19 cellular contexts compared by ENCODE assay signal in the genomic region with DNA sequence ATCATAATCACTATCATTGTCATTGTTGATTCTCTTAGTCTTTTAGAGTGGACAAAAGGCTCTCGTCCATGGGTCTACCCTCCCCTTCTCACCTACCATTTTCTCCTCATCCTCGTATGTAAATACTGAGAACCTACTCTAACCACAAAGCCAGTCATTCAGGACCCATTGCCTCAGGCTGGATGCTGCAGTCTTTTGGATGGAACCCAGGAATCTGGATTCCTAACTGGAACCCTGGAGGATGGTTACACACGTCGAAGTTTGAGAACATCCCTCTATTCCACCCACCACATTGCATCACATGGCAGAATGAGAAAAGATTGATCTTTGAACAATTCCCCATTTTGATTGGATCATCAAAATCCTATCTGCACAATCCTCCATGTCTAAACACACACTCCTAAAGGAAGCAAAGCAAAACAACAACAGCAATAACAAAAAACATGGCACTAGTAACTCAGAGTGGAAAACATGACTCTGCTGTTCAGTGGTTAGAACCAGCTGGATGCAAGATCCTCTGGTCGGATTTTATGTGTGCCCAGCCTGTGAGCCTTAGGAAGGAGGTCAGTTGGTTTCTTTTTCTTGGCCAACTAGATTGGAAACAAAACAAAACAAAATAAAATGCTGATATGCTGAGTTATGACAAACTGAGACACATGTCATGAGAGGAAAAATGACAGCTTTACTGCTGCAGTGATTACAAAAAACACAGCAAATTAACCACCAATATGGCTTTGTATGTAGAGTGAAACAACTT. TPM values are rescaled to one million over a fixed set of nuclear protein-coding genes. Genes with fewer than 3 reads are reported as not detected.
DNase-seq lines count a peak whose midpoint lies in the region; ATAC-seq, FAIRE-seq and TF ChIP-seq lines count a peak whose summit lies in the region.
"Had no signal": no experiment of that assay in that cellular context is flagged by ENCODE, and none has a peak within 500 bp of the region (broad histone marks: within the 10 kb centered on the region; RNA-seq: fewer than 3 reads in every experiment).

No MANE protein-coding gene starts in this region.

- no peak overlapping the region for H3K4me3 Mint-ChIP-seq in CD4-positive, alpha-beta memory T cell
- H3K4me3 Mint-ChIP-seq: B cell; CD4-positive, CD25-positive, alpha-beta regulatory T cell; H9 had no signal

- TF ChIP-seq EP300 in HepG2 (IDR thresholded peaks at IDR 0.05; ENCODE audit: low read depth in 2 of 2, low read length in 2 of 2) (no peak), HepG2 (CRISPR knock-in tag; IDR thresholded peaks at IDR 0.05; ENCODE audit: borderline replicate concordance) (no peak), GM12878 (IDR thresholded peaks at IDR 0.05; ENCODE audit: borderline replicate concordance in 1 of 2, control insufficient read depth in 1 of 2, low read depth in 2 of 2, low read length in 2 of 2) (no peak)

- no peak overlapping the region for H3K9ac ChIP-seq in HepG2 (ENCODE audit: insufficient read depth, low read depth, low read length)
- H3K9ac ChIP-seq in MM.1S (ENCODE audit: low read length) = no peak overlapping the region
- H3K9ac ChIP-seq in GM12878 (ENCODE audit: control insufficient read depth, insufficient read depth, low read length) = no peak overlapping the region
- H3K9ac ChIP-seq: BLaER1 treated with 17β-estradiol and CSF1 and Interleukin-3, amounts not matched to agents 10 nM and 100 nM had no signal

- BruUV-seq in HepG2 (replicated peaks; lab: Mats Ljungman, UMichigan) = no TSS peak
- BruUV-seq in GM12878 (replicated peaks; lab: Mats Ljungman, UMichigan) = no TSS peak

- SMC1A ChIA-PET in GM12878 (lab: Charles Lee; ENCODE audit: uncharacterized antibody, unreplicated experiment) = interaction anchor here (0.9 to 5.8 kb wide), 6 partner anchors 9 to 28 kb away, joined by 3 to 42 read pairs (median 5); no protein-coding TSS in a partner anchor

- ATAC-seq in HepG2 = no peak
- no peak for ATAC-seq in right lobe of liver
- ATAC-seq in GM12878 = no peak
- no peak for ATAC-seq in aorta (ENCODE audit: low FRiP score)
- ATAC-seq: K562 had no signal

- H3K36me3 Mint-ChIP-seq in CD4-positive, alpha-beta memory T cell = peaks cover 3 to 18% of the 10 kb centered on the region in 2 donors
- H3K36me3 Mint-ChIP-seq: CD4-positive, CD25-positive, alpha-beta regulatory T cell had no signal

- H3K27ac ChIP-seq in HepG2 (ENCODE audit: extremely low read length, insufficient read depth, low read length) (no peak overlapping the region), right lobe of liver (no peak overlapping the region), MM.1S (ENCODE audit: low read length) (no peak overlapping the region), GM12878 (ENCODE audit: control insufficient read depth, insufficient read depth) (no peak overlapping the region), aorta (ENCODE audit: low read depth in 1 of 2, low read length in 2 of 2) (no peak overlapping the region)
- no peak overlapping the region for H3K27ac ChIP-seq in CD4-positive, alpha-beta memory T cell (ENCODE audit: low read depth, low read length)
- H3K27ac ChIP-seq: BLaER1 treated with 17β-estradiol and CSF1 and Interleukin-3, amounts not matched to agents 10 nM and 100 nM had no signal

- in situ Hi-C loops in HepG2 (cut with HindIII; ENCODE audit: extremely low pct_ligation_motif_present, low pct_unique_long_range_greater_than_20kb) (no loop called here), GM12878 (cut with MboI) (no loop called here)

- no peak overlapping the region for H3K27ac Mint-ChIP-seq in CD4-positive, alpha-beta memory T cell
- H3K27ac Mint-ChIP-seq: B cell, H9 had no signal

- H4K20me1 ChIP-seq in HepG2 (ENCODE audit: insufficient read depth, low read length) (no peaks in the 10 kb centered on the region), MM.1S (ENCODE audit: insufficient read depth, low read length) (no peaks in the 10 kb centered on the region), GM12878 (ENCODE audit: control insufficient read depth, insufficient read depth) (no peaks in the 10 kb centered on the region)
- H4K20me1 ChIP-seq: BLaER1 treated with 17β-estradiol and CSF1 and Interleukin-3, amounts not matched to agents 10 nM and 100 nM had no signal

- TF ChIP-seq RAD21 in HepG2 (CRISPR knock-in tag; IDR thresholded peaks at IDR 0.05) (no peak), GM12878 (IDR thresholded peaks at IDR 0.05; ENCODE audit: insufficient read depth, low read depth, low read length) (no peak)

- peaks cover 0 to 18% (median 10%) of the 10 kb centered on the region in 4 donors for H3K4me1 Mint-ChIP-seq in CD4-positive, alpha-beta memory T cell

- H3K4me1 ChIP-seq in HepG2 (ENCODE audit: insufficient read depth, low read length) = no peaks in the 10 kb centered on the region
- H3K4me1 ChIP-seq in right lobe of liver = no peaks in the 10 kb centered on the region
- peaks cover 28% of the 10 kb centered on the region for H3K4me1 ChIP-seq in MM.1S (ENCODE audit: low read length)
- H3K4me1 ChIP-seq in GM12878 (ENCODE audit: control insufficient read depth, insufficient read depth, low read length) = no peaks in the 10 kb centered on the region
- no peaks in the 10 kb centered on the region for H3K4me1 ChIP-seq in aorta (ENCODE audit: control insufficient read depth in 1 of 2, insufficient read depth in 2 of 2, low read length in 2 of 2)
- peaks cover 6% of the 10 kb centered on the region for H3K4me1 ChIP-seq in CD4-positive, alpha-beta memory T cell (ENCODE audit: insufficient read depth, low read length)
- H3K4me1 ChIP-seq: Caco-2 had no signal

- no peaks in the 10 kb centered on the region; the same call in 1 of the 2 replicates for H3F3A ChIP-seq in MM.1S (ENCODE audit: insufficient read depth, low read length)

- no peaks in the 10 kb centered on the region for H3K36me3 ChIP-seq in HepG2 (replicated peaks in 1 of 2; ENCODE audit: control insufficient read depth in 1 of 2, insufficient read depth in 2 of 2, low read length in 2 of 2)
- H3K36me3 ChIP-seq in right lobe of liver = no peaks in the 10 kb centered on the region
- no peaks in the 10 kb centered on the region for H3K36me3 ChIP-seq in MM.1S (replicated peaks; ENCODE audit: insufficient read depth, low read length)
- no peaks in the 10 kb centered on the region for H3K36me3 ChIP-seq in GM12878 (ENCODE audit: control insufficient read depth in 2 of 2, insufficient read depth in 2 of 2, low read length in 1 of 2)
- H3K36me3 ChIP-seq in aorta (ENCODE audit: control insufficient read depth in 1 of 2, insufficient read depth in 2 of 2, low read length in 1 of 2) = no peaks in the 10 kb centered on the region
- H3K36me3 ChIP-seq in CD4-positive, alpha-beta memory T cell (ENCODE audit: insufficient read depth, low read length) = no peaks in the 10 kb centered on the region
- H3K36me3 ChIP-seq: BLaER1 treated with 17β-estradiol and CSF1 and Interleukin-3, amounts not matched to agents 10 nM and 100 nM had no signal

- H3K9me3 ChIP-seq in HepG2 (ENCODE audit: low read length) (no peaks in the 10 kb centered on the region), right lobe of liver (no peaks in the 10 kb centered on the region), MM.1S (replicated peaks; ENCODE audit: insufficient read depth, low read length) (no peaks in the 10 kb centered on the region), GM12878 (replicated peaks; ENCODE audit: control insufficient read depth, insufficient read depth, low read length) (no peaks in the 10 kb centered on the region; the same call in 2 of the 3 replicates), aorta (ENCODE audit: control insufficient read depth, low read length) (no peaks in the 10 kb centered on the region)
- H3K9me3 ChIP-seq in CD4-positive, alpha-beta memory T cell (ENCODE audit: control insufficient read depth in 1 of 2, low read length in 2 of 2) = no peaks in the 10 kb centered on the region
- H3K9me3 ChIP-seq: Caco-2 had no signal

- H3K27me3 Mint-ChIP-seq in CD4-positive, alpha-beta memory T cell = peaks cover 2 to 11% of the 10 kb centered on the region in 2 donors

- DNase-seq in HepG2 (ENCODE audit: low spot score) (no peak), right lobe of liver (no peak), MM.1S (no peak), GM12878 (ENCODE audit: low read depth, low spot score) (no peak), aorta (no peak), posterior cingulate gyrus (no peak)
- DNase-seq in CD4-positive, alpha-beta memory T cell = no peak
- DNase-seq: Caco-2; CD4-positive, CD25-positive, alpha-beta regulatory T cell; H9; IMR-90 had no signal

- FAIRE-seq in HepG2 (lab: Jason Lieb, UNC) (no peak), GM12878 (lab: Jason Lieb, UNC) (no peak)
- FAIRE-seq: D721Med, G401.6, GM12892, H1, K562 had no signal

- H3K79me2 ChIP-seq in HepG2 (ENCODE audit: insufficient read depth, low read length) (no peaks in the 10 kb centered on the region), MM.1S (ENCODE audit: low read length) (no peaks in the 10 kb centered on the region), GM12878 (ENCODE audit: control insufficient read depth, insufficient read depth, low read length) (no peaks in the 10 kb centered on the region)

- CTCF ChIA-PET in HepG2 (lab: Yijun Ruan, JAX; ENCODE audit: low intra/inter-chr PET ratio, low total read pairs) = no interaction called here
- CTCF ChIA-PET in GM12878 (lab: Yijun Ruan, JAX) = interaction anchor here (1.0 to 1.5 kb wide), 5 partner anchors 8 to 22 kb away, joined by 3 read pairs; no protein-coding TSS in a partner anchor
- CTCF ChIA-PET in CD4-positive, alpha-beta memory T cell (lab: Charles Lee; ENCODE audit: partially characterized antibody) = interaction anchor here (0.6 kb wide), 1 partner anchor 145 kb away, joined by 3 read pairs; no protein-coding TSS in a partner anchor

- H2AFZ ChIP-seq in HepG2 (ENCODE audit: low read length) (no peak overlapping the region), MM.1S (ENCODE audit: low read length) (no peak overlapping the region), GM12878 (ENCODE audit: control insufficient read depth, low read depth, low read length) (no peak overlapping the region)

- RAD21 ChIA-PET in GM12878 (lab: Charles Lee; ENCODE audit: unreplicated experiment) = interaction anchor here (0.7 to 1.3 kb wide), 2 partner anchors 9 to 95 kb away, joined by 3 read pairs; no protein-coding TSS in a partner anchor

- TF ChIP-seq CTCF in HepG2 (CRISPR knock-in tag; IDR thresholded peaks at IDR 0.05) (no peak), right lobe of liver (IDR thresholded peaks at IDR 0.05) (no peak), MM.1S (IDR thresholded peaks at IDR 0.05; ENCODE audit: low read length) (no peak), GM12878 (IDR thresholded peaks at IDR 0.05 in 2 of 3, conservative IDR thresholded peaks at IDR 0.05 in 1 of 3; ENCODE audit: control insufficient read depth in 2 of 3, extremely low read depth in 1 of 3, insufficient read depth in 1 of 3, low read depth in 3 of 3, low read length in 3 of 3) (no peak)

- H3K4me3 ChIP-seq in HepG2 (replicated peaks in 1 of 3; ENCODE audit: insufficient read depth in 1 of 3, low read depth in 2 of 3, low read length in 3 of 3) (no peak overlapping the region), right lobe of liver (no peak overlapping the region), MM.1S (ENCODE audit: low read length) (no peak overlapping the region), GM12878 (no peak overlapping the region), aorta (ENCODE audit: low read length in 2 of 2) (no peak overlapping the region)
- H3K4me3 ChIP-seq in CD4-positive, alpha-beta memory T cell (ENCODE audit: low read length in 2 of 2) = no peak overlapping the region
- H3K4me3 ChIP-seq: BLaER1 treated with 17β-estradiol and CSF1 and Interleukin-3, amounts not matched to agents 10 nM and 100 nM; K562 had no signal

- WGBS in HepG2 (ENCODE audit: low lambda C conversion rate) = 2% methylated on average over 5 of the region's 5 CpGs
- WGBS in right lobe of liver (ENCODE audit: insufficient coverage, low coverage, low lambda C conversion rate, missing lambda C conversion rate) = 73% methylated on average over 5 of the region's 5 CpGs
- 36% methylated on average over 5 of the region's 5 CpGs for WGBS in GM12878 (ENCODE audit: insufficient coverage, insufficient replicate concordance, low lambda C conversion rate, missing lambda C conversion rate)
- WGBS in aorta, 2 donors = 68 to 69% methylated on average over 5 of the region's 5 CpGs

- peaks cover 2 to 14% (median 9%) of the 10 kb centered on the region in 8 donors for H3K9me3 Mint-ChIP-seq in CD4-positive, alpha-beta memory T cell

- H3K4me2 ChIP-seq in HepG2 (ENCODE audit: low read depth, low read length) (no peak overlapping the region), MM.1S (ENCODE audit: low read depth, low read length) (peak overlapping the region; percentile 22; the same call in 1 of the 2 replicates), GM12878 (ENCODE audit: control insufficient read depth, insufficient read depth) (no peak overlapping the region)

- intact Hi-C loops in HepG2 (cut with micrococcal nuclease; ENCODE audit: unreplicated experiment) = no loop called here
- intact Hi-C loops in right lobe of liver (cut with DNase I) = no loop called here
- intact Hi-C loops in GM12878 (cut with micrococcal nuclease; ENCODE audit: unreplicated experiment) = loop anchor here (10.0 kb wide), 1 partner anchor 145 kb away; no protein-coding TSS in a partner anchor
- intact Hi-C loops in aorta (cut with DNase I) = no loop called here
- intact Hi-C loops in posterior cingulate gyrus (cut with DNase I) = no loop called here
- intact Hi-C loops in CD4-positive, alpha-beta memory T cell (cut with micrococcal nuclease) = loop anchor here (10.0 kb wide), 1 partner anchor 605 kb away; no protein-coding TSS in a partner anchor

- POLR2A ChIA-PET in HepG2 (lab: Yijun Ruan, JAX) = no interaction called here
- POLR2A ChIA-PET in GM12878 (lab: Charles Lee) = no interaction called here
- POLR2A ChIA-PET in CD4-positive, alpha-beta memory T cell (lab: Charles Lee; ENCODE audit: partially characterized antibody) = no interaction called here

- H3K27me3 ChIP-seq in HepG2 (ENCODE audit: control insufficient read depth in 1 of 2, insufficient read depth in 2 of 2, low read length in 2 of 2) (no peaks in the 10 kb centered on the region; a peak in 1 of 5 replicates), right lobe of liver (no peaks in the 10 kb centered on the region), MM.1S (replicated peaks; ENCODE audit: insufficient read depth, low read length) (no peaks in the 10 kb centered on the region), GM12878 (replicated peaks in 1 of 2; ENCODE audit: control insufficient read depth in 2 of 2, insufficient read depth in 2 of 2, low read length in 1 of 2) (no peaks in the 10 kb centered on the region), aorta (ENCODE audit: control insufficient read depth in 1 of 2, insufficient read depth in 2 of 2, low read length in 1 of 2) (peaks cover 0 to 2% of the 10 kb centered on the region in 2 donors)
- H3K27me3 ChIP-seq in CD4-positive, alpha-beta memory T cell (ENCODE audit: insufficient read depth, low read length) = no peaks in the 10 kb centered on the region
- H3K27me3 ChIP-seq: BLaER1 treated with 17β-estradiol and CSF1 and Interleukin-3, amounts not matched to agents 10 nM and 100 nM had no signal

- TF ChIP-seq POLR2A in HepG2 (IDR thresholded peaks at IDR 0.05; ENCODE audit: insufficient read depth in 1 of 2, low read depth in 2 of 2, low read length in 2 of 2) = no peak
- TF ChIP-seq POLR2A in right lobe of liver (IDR thresholded peaks at IDR 0.05) = no peak
- TF ChIP-seq POLR2A in GM12878 (IDR thresholded peaks at IDR 0.05; ENCODE audit: low read depth, low read length) = no peak

- H3K9me2 ChIP-seq in MM.1S (replicated peaks; ENCODE audit: insufficient read depth, low read length) = no peaks in the 10 kb centered on the region; the same call in 1 of the 2 replicates

RNA-seq across cellular contexts. Expression of a gene that starts 38.0 kb away (rescaled TPM):
- total RNA-seq in HepG2 (2016; rRNA removed; fragmentation: Illumina TruSeq; extraction: Trizol) = not detected in 2 replicates
- under 0.01 TPM in 1 of 2 replicates, not detected in the other for total RNA-seq in HepG2 (2016; cell fraction: cytosol; rRNA removed; fragmentation: Illumina TruSeq; extraction: Trizol; ENCODE audit: low read depth)
- total RNA-seq in HepG2 (2016; cell fraction: insoluble cytoplasmic fraction; rRNA removed; fragmentation: Illumina TruSeq; extraction: Trizol) = not detected in 2 replicates
- total RNA-seq in HepG2 (2016; cell fraction: membrane; rRNA removed; fragmentation: Illumina TruSeq; extraction: Trizol) = not detected in 2 replicates
- not detected in 2 replicates for total RNA-seq in HepG2 (2016; cell fraction: nucleus; rRNA removed; fragmentation: Illumina TruSeq; extraction: Trizol)
- polyA plus RNA-seq in HepG2 (2011; rRNA removed) = 0.01 and 0.13 TPM in 2 replicates
- 0.01 and 0.13 TPM in 2 replicates for polyA plus RNA-seq in HepG2 (2011; cell fraction: cytosol; rRNA removed)
- 0.13 and 0.55 TPM in 2 replicates for polyA plus RNA-seq in HepG2 (2011; cell fraction: nucleus; rRNA removed)
- polyA plus RNA-seq in HepG2 (2012) = 0.21 and 0.42 TPM in 2 replicates
- polyA plus RNA-seq in HepG2 (2016; cell fraction: cytosol; fragmentation: Illumina TruSeq; extraction: Trizol; ENCODE audit: low read depth) = not detected in 2 replicates
- 0.08 TPM in 1 of 2 replicates, not detected in the other for polyA plus RNA-seq in HepG2 (2016; cell fraction: insoluble cytoplasmic fraction; fragmentation: Illumina TruSeq; extraction: Trizol; ENCODE audit: low read depth)
- not detected in 2 replicates for polyA plus RNA-seq in HepG2 (2016; cell fraction: membrane; fragmentation: Illumina TruSeq; extraction: Trizol; ENCODE audit: low read depth)
- polyA plus RNA-seq in HepG2 (2016; cell fraction: nucleus; fragmentation: Illumina TruSeq; extraction: Trizol; ENCODE audit: insufficient read depth, low read depth) = not detected in 2 replicates
- 0.32 and 3.2 TPM in 2 replicates for polyA minus RNA-seq in HepG2 (2011; rRNA and poly(A)+ RNA removed; ENCODE audit: low replicate concordance)
- 0.18 and 0.30 TPM in 2 replicates for polyA minus RNA-seq in HepG2 (2011; cell fraction: cytosol; rRNA and poly(A)+ RNA removed)
- polyA minus RNA-seq in HepG2 (2011; cell fraction: nucleus; rRNA and poly(A)+ RNA removed) = 0.52 and 1.7 TPM in 2 replicates
- total RNA-seq in right lobe of liver = 10 to 100 TPM; 14.2 to 28.1 (median 21.0) TPM
- total RNA-seq in GM12878 (2013; cell fraction: nucleolus; rRNA removed) = 11.4 and 14.3 TPM in 2 replicates
- total RNA-seq in GM12878 (2014; rRNA removed) = 0.06 and 0.22 TPM in 2 replicates
- 0.18 TPM in 2 replicates for total RNA-seq in GM12878 (2014; rRNA removed; fragmentation: Illumina TruSeq; extraction: Trizol)
- 0.27 and 0.36 TPM in 2 replicates for total RNA-seq in GM12878 (2021)
- not detected for polyA plus RNA-seq in GM12878 (2011; ENCODE audit: low read depth)
- polyA plus RNA-seq in GM12878 (2011; rRNA removed) = 0.61 and 0.86 TPM in 2 replicates
- 0.59 and 0.69 TPM in 2 replicates for polyA plus RNA-seq in GM12878 (2011; cell fraction: cytosol; rRNA removed)
- polyA plus RNA-seq in GM12878 (2011; cell fraction: nucleus; rRNA removed) = 1.2 and 1.5 TPM in 2 replicates
- polyA plus RNA-seq in GM12878 (2012) = 0.06 and 0.09 TPM in 2 replicates
- 0.02 and 0.15 TPM in 2 replicates for polyA plus RNA-seq in GM12878 (2014; fragmentation: Illumina TruSeq; extraction: Trizol)
- polyA plus RNA-seq in GM12878 (2014; fragmentation: Nextera tagmentation; extraction: Ambion mirVana) = not detected
- 0.01 TPM in 2 replicates for polyA plus RNA-seq in GM12878 (2014; rRNA removed)
- polyA plus RNA-seq in GM12878 (2016; fragmentation: Nextera tagmentation; extraction: Ambion mirVana) = under 1 TPM; 0.05 to 0.11 TPM
- 4.1 and 4.4 TPM in 2 replicates for polyA minus RNA-seq in GM12878 (2011; rRNA and poly(A)+ RNA removed)
- 1.3 and 1.4 TPM in 2 replicates for polyA minus RNA-seq in GM12878 (2011; cell fraction: cytosol; rRNA and poly(A)+ RNA removed)
- polyA minus RNA-seq in GM12878 (2011; cell fraction: nucleus; rRNA and poly(A)+ RNA removed) = 3.5 and 4.5 TPM in 2 replicates
- total RNA-seq in aorta = 10 to 100 TPM; 24.9 to 95.4 TPM
- 1 to 10 TPM in 1 of 2 donors, under 1 TPM in 1; 0.08 to 1.6 TPM for polyA plus RNA-seq in aorta
- 10 to 100 TPM; 30.2 to 31.8 TPM for total RNA-seq in CD4-positive, alpha-beta memory T cell
- polyA plus RNA-seq in CD4-positive, alpha-beta memory T cell = 1 to 10 TPM; 2.3 to 4.1 TPM
- total RNA-seq: A172 had no signal

Comparison
In these comparisons a context has a peak if more than half of its experiments do, and no peak if none do; other contexts are left out.
1. intact Hi-C loops: an anchor here in GM12878 (10.0 kb wide) and CD4-positive, alpha-beta memory T cell (10.0 kb wide); none called in HepG2, right lobe of liver, aorta and posterior cingulate gyrus.